ENCODE assay signal across 17 cellular contexts in the genomic region with DNA sequence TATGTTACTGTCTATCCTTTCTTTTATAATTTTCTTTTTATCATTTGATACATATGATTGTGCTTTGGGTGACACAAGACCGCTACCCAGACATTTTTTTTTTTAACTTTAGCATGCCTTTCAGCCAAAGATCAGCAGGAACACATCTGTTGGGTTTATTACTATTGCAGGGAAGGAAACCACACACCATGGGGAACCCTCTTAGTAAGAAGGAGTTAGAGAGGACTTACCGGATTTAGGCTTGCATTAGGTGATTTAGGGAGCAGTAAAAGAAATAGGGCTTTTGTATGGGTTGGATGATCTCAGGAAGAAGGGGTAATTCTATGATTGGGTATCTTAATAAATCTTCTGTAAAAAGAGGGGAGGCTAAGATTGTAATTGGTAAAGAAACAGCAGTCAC.
A peak's percentile ranks its signal among the peaks of the same experiment; 100 is the strongest.
DNase-seq lines count a peak whose midpoint lies in the region; ATAC-seq and TF ChIP-seq lines count a peak whose summit lies in the region.
"Had no signal": no experiment of that assay in that cellular context is flagged by ENCODE, and none has a peak within 500 bp of the region (broad histone marks: within the 10 kb centered on the region; RNA-seq: fewer than 3 reads in every experiment).

No MANE protein-coding gene starts in this region.

- WGBS in esophagus squamous epithelium, 2 donors, result 82 to 85% methylated on average over 2 of the region's 2 CpGs
- 71% methylated on average over 1 of the region's 2 CpGs for WGBS in mesenchymal stem cell

- CTCF ChIA-PET in activated CD4-positive, alpha-beta T cell treated with anti-CD3 and anti-CD28 coated beads, Interleukin-2, amount 10 ng/mL, durations not matched to agents 7 days and 5 days (lab: Charles Lee), result interaction anchor here (1.0 kb wide), 1 partner anchor 15 kb away, joined by 4 read pairs; no protein-coding TSS in a partner anchor

- peaks cover 6% of the 10 kb centered on the region for H3K9me3 Mint-ChIP-seq in activated CD4-positive, alpha-beta T cell treated with anti-CD3 and anti-CD28 coated beads, Interleukin-2, amount 10 ng/mL, durations not matched to agents 7 days and 5 days
- H3K9me3 Mint-ChIP-seq in activated CD4-positive, alpha-beta T cell treated with anti-CD3 and anti-CD28 coated beads, Interleukin-2, amount 10 ng/mL, durations not matched to agents 24 days and 14 days, result no peaks in the 10 kb centered on the region
- H3K9me3 Mint-ChIP-seq: CD8-positive, alpha-beta memory T cell had no signal

- no peak overlapping the region for H3K23ac ChIP-seq in mesenchymal stem cell (ENCODE audit: low read length in 2 of 2)

- TF ChIP-seq CTCF in esophagus squamous epithelium (IDR thresholded peaks at IDR 0.05) (no peak), thoracic aorta (IDR thresholded peaks at IDR 0.05) (no peak)

- no peaks in the 10 kb centered on the region for H3K79me1 ChIP-seq in mesenchymal stem cell (replicated peaks; ENCODE audit: low read length, poor library complexity, severe bottlenecking)

- no peak overlapping the region for H2AK5ac ChIP-seq in mesenchymal stem cell (ENCODE audit: low read length, severe bottlenecking)

- H3K4me3 Mint-ChIP-seq in activated CD4-positive, alpha-beta T cell treated with anti-CD3 and anti-CD28 coated beads, Interleukin-2, amount 10 ng/mL, durations not matched to agents 7 days and 5 days, result no peak overlapping the region
- H3K4me3 Mint-ChIP-seq in activated CD4-positive, alpha-beta T cell treated with anti-CD3 and anti-CD28 coated beads, Interleukin-2, amount 10 ng/mL, durations not matched to agents 24 days and 14 days, result no peak overlapping the region
- H3K4me3 Mint-ChIP-seq: CD8-positive, alpha-beta memory T cell had no signal

- no peak overlapping the region for H2BK5ac ChIP-seq in mesenchymal stem cell (ENCODE audit: low read depth, low read length, poor library complexity, severe bottlenecking)

- ATAC-seq in thoracic aorta (ENCODE audit: insufficient number of reproducible peaks, low FRiP score, low read depth) (no peak), GM21529 (IDR thresholded peaks at IDR 0.05; ENCODE audit: unreplicated experiment) (no peak)

- H3K36me3 ChIP-seq in SK-N-MC (ENCODE audit: insufficient read depth, low read length) (no peaks in the 10 kb centered on the region), esophagus squamous epithelium (no peaks in the 10 kb centered on the region), thoracic aorta (no peaks in the 10 kb centered on the region), mesenchymal stem cell (ENCODE audit: control insufficient read depth in 1 of 2, insufficient read depth in 2 of 2, low read depth in 1 of 2, low read length in 2 of 2) (no peaks in the 10 kb centered on the region)
- H3K36me3 ChIP-seq: BLaER1 had no signal

- no peaks in the 10 kb centered on the region for H3K9me3 ChIP-seq in SK-N-MC (ENCODE audit: low read depth, low read length)
- H3K9me3 ChIP-seq in esophagus squamous epithelium, result no peaks in the 10 kb centered on the region
- H3K9me3 ChIP-seq in thoracic aorta, result no peaks in the 10 kb centered on the region
- no peaks in the 10 kb centered on the region for H3K9me3 ChIP-seq in mesenchymal stem cell (ENCODE audit: control insufficient read depth, low read length)
- H3K9me3 ChIP-seq: BLaER1 had no signal

- no peak overlapping the region for H3K18ac ChIP-seq in mesenchymal stem cell (ENCODE audit: low read depth in 1 of 2, low read length in 2 of 2)

- no peak overlapping the region for H4K8ac ChIP-seq in mesenchymal stem cell (ENCODE audit: low read length)

- no peak overlapping the region for H4K91ac ChIP-seq in mesenchymal stem cell (ENCODE audit: low read length)

- H3K4me1 ChIP-seq in esophagus squamous epithelium, result peaks cover 0 to 23% (median 12%) of the 10 kb centered on the region in 3 donors
- peaks cover 34 to 77% of the 10 kb centered on the region in 2 donors for H3K4me1 ChIP-seq in thoracic aorta (ENCODE audit: control insufficient read depth in 1 of 2, low read depth in 2 of 2)
- peaks cover 2% of the 10 kb centered on the region for H3K4me1 ChIP-seq in mesenchymal stem cell (ENCODE audit: control insufficient read depth, insufficient read depth, low read depth, low read length)

- H3K4me1 Mint-ChIP-seq in activated CD4-positive, alpha-beta T cell treated with anti-CD3 and anti-CD28 coated beads, Interleukin-2, amount 10 ng/mL, durations not matched to agents 7 days and 5 days, result peaks cover 15% of the 10 kb centered on the region
- peaks cover 14% of the 10 kb centered on the region for H3K4me1 Mint-ChIP-seq in activated CD4-positive, alpha-beta T cell treated with anti-CD3 and anti-CD28 coated beads, Interleukin-2, amount 10 ng/mL, durations not matched to agents 24 days and 14 days

- H3K36me3 Mint-ChIP-seq in activated CD4-positive, alpha-beta T cell treated with anti-CD3 and anti-CD28 coated beads, Interleukin-2, amount 10 ng/mL, durations not matched to agents 7 days and 5 days (ENCODE audit: low read depth), result no peaks in the 10 kb centered on the region
- no peaks in the 10 kb centered on the region for H3K36me3 Mint-ChIP-seq in activated CD4-positive, alpha-beta T cell treated with anti-CD3 and anti-CD28 coated beads, Interleukin-2, amount 10 ng/mL, durations not matched to agents 24 days and 14 days (ENCODE audit: low read depth)
- H3K36me3 Mint-ChIP-seq: CD8-positive, alpha-beta memory T cell had no signal

- no peak overlapping the region for H2AFZ ChIP-seq in mesenchymal stem cell (ENCODE audit: low read depth, low read length)
- H2AFZ ChIP-seq: PC-9 had no signal

- H2BK12ac ChIP-seq in mesenchymal stem cell (ENCODE audit: low read length in 2 of 2), result no peak overlapping the region

- POLR2A ChIA-PET in activated CD4-positive, alpha-beta T cell treated with anti-CD3 and anti-CD28 coated beads, Interleukin-2, amount 10 ng/mL, durations not matched to agents 7 days and 5 days (lab: Charles Lee), result no interaction called here

- TF ChIP-seq POLR2A in esophagus squamous epithelium (IDR thresholded peaks at IDR 0.05), result no peak

- intact Hi-C loops in activated CD4-positive, alpha-beta T cell treated with anti-CD3 and anti-CD28 coated beads, Interleukin-2, amount 10 ng/mL, durations not matched to agents 24 days and 14 days (cut with micrococcal nuclease), result no loop called here
- intact Hi-C loops in esophagus squamous epithelium (cut with DNase I), result no loop called here

- H2BK15ac ChIP-seq in mesenchymal stem cell (ENCODE audit: low read depth, poor library complexity, severe bottlenecking), result no peak overlapping the region

- H3K27ac Mint-ChIP-seq in activated CD4-positive, alpha-beta T cell treated with anti-CD3 and anti-CD28 coated beads, Interleukin-2, amount 10 ng/mL, durations not matched to agents 7 days and 5 days, result peak overlapping the region; percentile 0
- no peak overlapping the region for H3K27ac Mint-ChIP-seq in activated CD4-positive, alpha-beta T cell treated with anti-CD3 and anti-CD28 coated beads, Interleukin-2, amount 10 ng/mL, durations not matched to agents 24 days and 14 days

- H3K9ac ChIP-seq in SK-N-MC (ENCODE audit: insufficient read length) (no peak overlapping the region), mesenchymal stem cell (ENCODE audit: low read length) (no peak overlapping the region)
- H3K9ac ChIP-seq: BLaER1 had no signal

- H3K4me3 ChIP-seq in SK-N-MC (no peak overlapping the region), esophagus squamous epithelium (no peak overlapping the region), thoracic aorta (no peak overlapping the region), mesenchymal stem cell (ENCODE audit: insufficient read depth in 1 of 2, low read depth in 1 of 2, low read length in 2 of 2) (no peak overlapping the region)
- H3K4me3 ChIP-seq: BLaER1, PC-9 had no signal

- no peak overlapping the region for H2BK120ac ChIP-seq in mesenchymal stem cell (ENCODE audit: low read depth, low read length)

- H3K27me3 ChIP-seq in esophagus squamous epithelium (no peaks in the 10 kb centered on the region), thoracic aorta (replicated peaks; ENCODE audit: insufficient read depth) (no peaks in the 10 kb centered on the region), mesenchymal stem cell (ENCODE audit: control insufficient read depth in 1 of 2, insufficient read depth in 1 of 2, low read length in 2 of 2) (no peaks in the 10 kb centered on the region)
- H3K27me3 ChIP-seq: BLaER1 had no signal

- no peaks in the 10 kb centered on the region for H3K27me3 Mint-ChIP-seq in activated CD4-positive, alpha-beta T cell treated with anti-CD3 and anti-CD28 coated beads, Interleukin-2, amount 10 ng/mL, durations not matched to agents 7 days and 5 days
- H3K27me3 Mint-ChIP-seq in activated CD4-positive, alpha-beta T cell treated with anti-CD3 and anti-CD28 coated beads, Interleukin-2, amount 10 ng/mL, durations not matched to agents 24 days and 14 days, result no peaks in the 10 kb centered on the region
- H3K27me3 Mint-ChIP-seq: CD8-positive, alpha-beta memory T cell had no signal

- no peak overlapping the region for H3K14ac ChIP-seq in mesenchymal stem cell (ENCODE audit: low read length in 2 of 2)

- H3K27ac ChIP-seq in SK-N-MC, result no peak overlapping the region
- peak overlapping the region; percentile 21 to 66 (median 42) for H3K27ac ChIP-seq in esophagus squamous epithelium
- peak overlapping the region; percentile 52 to 87 for H3K27ac ChIP-seq in thoracic aorta
- H3K27ac ChIP-seq in mesenchymal stem cell (ENCODE audit: low read length, poor library complexity, severe bottlenecking), result no peak overlapping the region
- H3K27ac ChIP-seq: BLaER1, PC-9 had no signal

- no peak overlapping the region for H3K4me2 ChIP-seq in mesenchymal stem cell (ENCODE audit: low read length, poor library complexity, severe bottlenecking)
- H3K4me2 ChIP-seq: BLaER1, PC-9 had no signal

- no peak overlapping the region for H3K4ac ChIP-seq in mesenchymal stem cell (ENCODE audit: low read depth in 1 of 2, low read length in 2 of 2)

- no peak for DNase-seq in activated CD4-positive, alpha-beta T cell treated with anti-CD3 and anti-CD28 coated beads, Interleukin-2, amount 10 ng/mL, durations not matched to agents 7 days and 5 days
- no peak for DNase-seq in activated CD4-positive, alpha-beta T cell treated with anti-CD3 and anti-CD28 coated beads, Interleukin-2, amount 10 ng/mL, durations not matched to agents 24 days and 14 days
- DNase-seq in SK-N-MC (ENCODE audit: low read depth, low spot score) (peak; percentile 68), esophagus squamous epithelium (lab: John Stamatoyannopoulos, UW) (no peak), thoracic aorta (ENCODE audit: low spot score) (no peak), NCI-H187 treated with DMSO at 0.1 percent for 48 hours (lab: John Stamatoyannopoulos, UW) (no peak), mesenchymal stem cell (no peak)
- DNase-seq: 8988T; CD8-positive, alpha-beta memory T cell; DMS79; H7; NCI-H1417; NCI-H1930; NCI-H748 treated with DMSO at 0.1 percent for 48 hours; PC-9 had no signal

Comparison
In these comparisons a context has a peak if more than half of its experiments do, and no peak if none do; other contexts are left out.
1. H3K27ac ChIP-seq: peak in esophagus squamous epithelium (4 of 4) and thoracic aorta (2 of 2); none in SK-N-MC (single experiment) and mesenchymal stem cell (single experiment).